In the genomic region with DNA sequence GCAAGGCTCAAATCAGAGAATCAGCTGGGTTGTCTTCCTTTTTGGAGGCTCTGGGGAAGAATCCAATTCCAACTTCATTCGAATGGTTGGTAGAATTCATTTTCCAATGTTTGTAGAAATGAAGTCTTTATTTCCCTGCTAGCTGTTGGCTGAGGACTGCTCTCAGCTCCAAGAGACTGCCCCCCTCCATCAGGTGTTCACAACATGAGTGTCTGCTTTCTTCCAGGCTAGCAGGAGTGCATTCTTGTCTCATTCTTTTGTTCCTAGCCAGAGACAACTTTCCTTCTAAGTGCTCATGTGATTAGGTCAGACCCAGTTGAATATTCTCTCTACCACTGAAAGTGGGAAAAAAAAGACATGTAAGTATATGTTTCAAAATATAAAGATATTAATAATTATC, we compare ENCODE assay signal across 21 cellular contexts.
"Had no signal": no experiment of that assay in that cellular context is flagged by ENCODE, and none has a peak within 500 bp of the region (broad histone marks: within the 10 kb centered on the region; RNA-seq: fewer than 3 reads in every experiment).

No MANE protein-coding gene starts in this region.

- DNase-seq: colonic mucosa; dermis blood vessel endothelial cell; esophagus squamous epithelium; foreskin fibroblast; glutamatergic neuron; left colon; left ventricle myocardium superior; mucosa of descending colon; natural killer cell; posterior cingulate gyrus; spleen; stimulated activated CD4-positive, alpha-beta T cell treated with anti-CD3 and anti-CD28 coated beads, Interleukin-15, amount 100 ng/mL, for 24 hours; stimulated activated CD4-positive, alpha-beta T cell treated with anti-CD3 and anti-CD28 coated beads, Interleukin-1b, Interleukin-23, amount 100 ng/mL, for 48 hours; stimulated activated CD4-positive, alpha-beta T cell treated with anti-CD3 and anti-CD28 coated beads, Interleukin-4, amount 100 ng/mL, for 24 hours; stimulated activated naive B cell treated with anti-CD40 and anti-IgM and Interleukin-4, amounts not matched to agents 10 μg/mL and 1 μg/mL and 100 μg/mL, for 72 hours; stimulated activated naive CD8-positive, alpha-beta T cell treated with anti-CD3 and anti-CD28 coated beads, Interleukin-15, amount 100 ng/mL, for 72 hours; testis; transverse colon had no signal

- H3K36me3 ChIP-seq: colonic mucosa, esophagus squamous epithelium, gastroesophageal sphincter, spleen, transverse colon had no signal

- H3K4me1 ChIP-seq: colonic mucosa, esophagus squamous epithelium, spleen, testis had no signal

- H3K27ac ChIP-seq: colonic mucosa, esophagus squamous epithelium, gastroesophageal sphincter, spleen, testis, transverse colon had no signal

- H3K4me3 ChIP-seq: colonic mucosa, esophagus squamous epithelium, gastroesophageal sphincter, lung, mucosa of descending colon, spleen, testis, transverse colon had no signal

- ATAC-seq: gastroesophageal sphincter; left colon; left ventricle myocardium superior; mucosa of descending colon; natural killer cell; sciatic nerve; stimulated activated naive B cell treated with anti-CD40 and anti-IgM and Interleukin-4, amounts not matched to agents 10 μg/mL and 1 μg/mL and 100 μg/mL, for 72 hours; stimulated activated naive CD8-positive, alpha-beta T cell treated with anti-CD3 and anti-CD28 coated beads, Interleukin-15, amount 100 ng/mL, for 72 hours had no signal

- H3K9me3 ChIP-seq: colonic mucosa, esophagus squamous epithelium, gastroesophageal sphincter, mucosa of descending colon, testis, transverse colon had no signal

- H3K27me3 ChIP-seq: colonic mucosa, esophagus squamous epithelium, gastroesophageal sphincter, spleen, testis, transverse colon had no signal
